ENCODE assay signal across 1 cellular context in the genomic region with DNA sequence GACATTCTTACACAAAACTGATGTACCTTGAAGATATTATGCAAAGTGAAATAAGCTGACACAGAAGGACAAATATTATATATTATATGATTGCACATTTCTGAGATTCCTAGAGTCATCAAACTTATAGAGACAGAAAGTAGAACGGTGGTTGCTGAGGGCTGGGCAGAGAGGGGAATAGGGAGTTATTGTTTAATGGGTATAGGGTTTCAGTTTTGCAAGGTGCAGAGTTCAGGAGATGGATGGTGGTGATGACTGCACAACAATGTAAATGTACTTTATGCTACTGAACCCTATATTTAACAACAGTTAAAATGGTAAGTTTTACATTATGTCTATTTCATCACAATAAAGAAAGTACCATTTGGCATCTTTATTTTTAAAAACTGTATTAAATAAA.
TF ChIP-seq lines count a peak whose summit lies in the region.

No MANE protein-coding gene starts in this region.

TF ChIP-seq in HepG2, 621 proteins besides CTCF, POLR2A, EP300 and RAD21 (continued from another document and continues in another):
- TF ChIP-seq, protein P1, sequence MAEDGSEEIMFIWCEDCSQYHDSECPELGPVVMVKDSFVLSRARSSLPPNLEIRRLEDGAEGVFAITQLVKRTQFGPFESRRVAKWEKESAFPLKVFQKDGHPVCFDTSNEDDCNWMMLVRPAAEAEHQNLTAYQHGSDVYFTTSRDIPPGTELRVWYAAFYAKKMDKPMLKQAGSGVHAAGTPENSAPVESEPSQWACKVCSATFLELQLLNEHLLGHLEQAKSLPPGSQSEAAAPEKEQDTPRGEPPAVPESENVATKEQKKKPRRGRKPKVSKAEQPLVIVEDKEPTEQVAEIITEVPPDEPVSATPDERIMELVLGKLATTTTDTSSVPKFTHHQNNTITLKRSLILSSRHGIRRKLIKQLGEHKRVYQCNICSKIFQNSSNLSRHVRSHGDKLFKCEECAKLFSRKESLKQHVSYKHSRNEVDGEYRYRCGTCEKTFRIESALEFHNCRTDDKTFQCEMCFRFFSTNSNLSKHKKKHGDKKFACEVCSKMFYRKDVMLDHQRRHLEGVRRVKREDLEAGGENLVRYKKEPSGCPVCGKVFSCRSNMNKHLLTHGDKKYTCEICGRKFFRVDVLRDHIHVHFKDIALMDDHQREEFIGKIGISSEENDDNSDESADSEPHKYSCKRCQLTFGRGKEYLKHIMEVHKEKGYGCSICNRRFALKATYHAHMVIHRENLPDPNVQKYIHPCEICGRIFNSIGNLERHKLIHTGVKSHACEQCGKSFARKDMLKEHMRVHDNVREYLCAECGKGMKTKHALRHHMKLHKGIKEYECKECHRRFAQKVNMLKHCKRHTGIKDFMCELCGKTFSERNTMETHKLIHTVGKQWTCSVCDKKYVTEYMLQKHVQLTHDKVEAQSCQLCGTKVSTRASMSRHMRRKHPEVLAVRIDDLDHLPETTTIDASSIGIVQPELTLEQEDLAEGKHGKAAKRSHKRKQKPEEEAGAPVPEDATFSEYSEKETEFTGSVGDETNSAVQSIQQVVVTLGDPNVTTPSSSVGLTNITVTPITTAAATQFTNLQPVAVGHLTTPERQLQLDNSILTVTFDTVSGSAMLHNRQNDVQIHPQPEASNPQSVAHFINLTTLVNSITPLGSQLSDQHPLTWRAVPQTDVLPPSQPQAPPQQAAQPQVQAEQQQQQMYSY (CRISPR knock-in tag; IDR thresholded peaks at IDR 0.05): no peak
- no peak for TF ChIP-seq KAT8 (CRISPR knock-in tag; IDR thresholded peaks at IDR 0.05)
- no peak for TF ChIP-seq MIER2 (CRISPR knock-in tag; IDR thresholded peaks at IDR 0.05)
- TF ChIP-seq ZNF839 (CRISPR knock-in tag; IDR thresholded peaks at IDR 0.05; ENCODE audit: borderline replicate concordance): no peak
- TF ChIP-seq, protein P2, sequence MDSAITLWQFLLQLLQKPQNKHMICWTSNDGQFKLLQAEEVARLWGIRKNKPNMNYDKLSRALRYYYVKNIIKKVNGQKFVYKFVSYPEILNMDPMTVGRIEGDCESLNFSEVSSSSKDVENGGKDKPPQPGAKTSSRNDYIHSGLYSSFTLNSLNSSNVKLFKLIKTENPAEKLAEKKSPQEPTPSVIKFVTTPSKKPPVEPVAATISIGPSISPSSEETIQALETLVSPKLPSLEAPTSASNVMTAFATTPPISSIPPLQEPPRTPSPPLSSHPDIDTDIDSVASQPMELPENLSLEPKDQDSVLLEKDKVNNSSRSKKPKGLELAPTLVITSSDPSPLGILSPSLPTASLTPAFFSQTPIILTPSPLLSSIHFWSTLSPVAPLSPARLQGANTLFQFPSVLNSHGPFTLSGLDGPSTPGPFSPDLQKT (CRISPR knock-in tag; IDR thresholded peaks at IDR 0.05; ENCODE audit: borderline replicate concordance): no peak
- TF ChIP-seq ZNF234 (CRISPR knock-in tag; conservative IDR thresholded peaks at IDR 0.05): no peak
- no peak for TF ChIP-seq SMYD3 (CRISPR knock-in tag; IDR thresholded peaks at IDR 0.05)
- TF ChIP-seq CCDC6 (CRISPR knock-in tag; IDR thresholded peaks at IDR 0.05): no peak
- TF ChIP-seq SMAD1 (CRISPR knock-in tag; IDR thresholded peaks at IDR 0.05; ENCODE audit: borderline replicate concordance, low read depth): no peak
- no peak for TF ChIP-seq SP2 (CRISPR knock-in tag; IDR thresholded peaks at IDR 0.05)
- peak; percentile 55; the same call in 1 of the 2 replicates for TF ChIP-seq HNF4A (CRISPR knock-in tag; IDR thresholded peaks at IDR 0.05)
- TF ChIP-seq, protein P3, sequence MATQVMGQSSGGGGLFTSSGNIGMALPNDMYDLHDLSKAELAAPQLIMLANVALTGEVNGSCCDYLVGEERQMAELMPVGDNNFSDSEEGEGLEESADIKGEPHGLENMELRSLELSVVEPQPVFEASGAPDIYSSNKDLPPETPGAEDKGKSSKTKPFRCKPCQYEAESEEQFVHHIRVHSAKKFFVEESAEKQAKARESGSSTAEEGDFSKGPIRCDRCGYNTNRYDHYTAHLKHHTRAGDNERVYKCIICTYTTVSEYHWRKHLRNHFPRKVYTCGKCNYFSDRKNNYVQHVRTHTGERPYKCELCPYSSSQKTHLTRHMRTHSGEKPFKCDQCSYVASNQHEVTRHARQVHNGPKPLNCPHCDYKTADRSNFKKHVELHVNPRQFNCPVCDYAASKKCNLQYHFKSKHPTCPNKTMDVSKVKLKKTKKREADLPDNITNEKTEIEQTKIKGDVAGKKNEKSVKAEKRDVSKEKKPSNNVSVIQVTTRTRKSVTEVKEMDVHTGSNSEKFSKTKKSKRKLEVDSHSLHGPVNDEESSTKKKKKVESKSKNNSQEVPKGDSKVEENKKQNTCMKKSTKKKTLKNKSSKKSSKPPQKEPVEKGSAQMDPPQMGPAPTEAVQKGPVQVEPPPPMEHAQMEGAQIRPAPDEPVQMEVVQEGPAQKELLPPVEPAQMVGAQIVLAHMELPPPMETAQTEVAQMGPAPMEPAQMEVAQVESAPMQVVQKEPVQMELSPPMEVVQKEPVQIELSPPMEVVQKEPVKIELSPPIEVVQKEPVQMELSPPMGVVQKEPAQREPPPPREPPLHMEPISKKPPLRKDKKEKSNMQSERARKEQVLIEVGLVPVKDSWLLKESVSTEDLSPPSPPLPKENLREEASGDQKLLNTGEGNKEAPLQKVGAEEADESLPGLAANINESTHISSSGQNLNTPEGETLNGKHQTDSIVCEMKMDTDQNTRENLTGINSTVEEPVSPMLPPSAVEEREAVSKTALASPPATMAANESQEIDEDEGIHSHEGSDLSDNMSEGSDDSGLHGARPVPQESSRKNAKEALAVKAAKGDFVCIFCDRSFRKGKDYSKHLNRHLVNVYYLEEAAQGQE (IDR thresholded peaks at IDR 0.05; ENCODE audit: borderline replicate concordance in 1 of 2, low read depth in 1 of 2, low read length in 2 of 2): no peak
- TF ChIP-seq HNF4G (IDR thresholded peaks at IDR 0.05; ENCODE audit: borderline replicate concordance, low read depth, low read length): no peak
- TF ChIP-seq HNF4G (CRISPR knock-in tag; IDR thresholded peaks at IDR 0.05; ENCODE audit: borderline replicate concordance, low read depth): no peak
- TF ChIP-seq, protein P4, sequence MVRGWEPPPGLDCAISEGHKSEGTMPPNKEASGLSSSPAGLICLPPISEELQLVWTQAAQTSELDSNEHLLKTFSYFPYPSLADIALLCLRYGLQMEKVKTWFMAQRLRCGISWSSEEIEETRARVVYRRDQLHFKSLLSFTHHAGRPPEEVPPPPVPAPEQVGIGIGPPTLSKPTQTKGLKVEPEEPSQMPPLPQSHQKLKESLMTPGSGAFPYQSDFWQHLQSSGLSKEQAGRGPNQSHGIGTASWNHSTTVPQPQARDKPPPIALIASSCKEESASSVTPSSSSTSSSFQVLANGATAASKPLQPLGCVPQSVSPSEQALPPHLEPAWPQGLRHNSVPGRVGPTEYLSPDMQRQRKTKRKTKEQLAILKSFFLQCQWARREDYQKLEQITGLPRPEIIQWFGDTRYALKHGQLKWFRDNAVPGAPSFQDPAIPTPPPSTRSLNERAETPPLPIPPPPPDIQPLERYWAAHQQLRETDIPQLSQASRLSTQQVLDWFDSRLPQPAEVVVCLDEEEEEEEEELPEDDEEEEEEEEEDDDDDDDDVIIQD (CRISPR knock-in tag; IDR thresholded peaks at IDR 0.05; ENCODE audit: low read depth): 0 out of 2 replicates have a peak, but pooled peaks have one; percentile 28
- TF ChIP-seq ZNF703 (CRISPR knock-in tag; IDR thresholded peaks at IDR 0.05; ENCODE audit: borderline replicate concordance): no peak
- peak; percentile 96 for TF ChIP-seq SIX1 (CRISPR knock-in tag; IDR thresholded peaks at IDR 0.05; ENCODE audit: borderline replicate concordance)
- no peak for TF ChIP-seq ZNF569 (CRISPR knock-in tag; IDR thresholded peaks at IDR 0.05; ENCODE audit: borderline replicate concordance)
- TF ChIP-seq ZNF841 (CRISPR knock-in tag; IDR thresholded peaks at IDR 0.05; ENCODE audit: borderline replicate concordance): no peak
- 0 out of 2 replicates have a peak, but pooled peaks have one; percentile 30 for TF ChIP-seq POGZ (CRISPR knock-in tag; IDR thresholded peaks at IDR 0.05)
- TF ChIP-seq MXD4 (CRISPR knock-in tag; IDR thresholded peaks at IDR 0.05): no peak
- TF ChIP-seq ZNF317 (CRISPR knock-in tag; IDR thresholded peaks at IDR 0.05): no peak
- no peak for TF ChIP-seq ZNF7 (CRISPR knock-in tag; IDR thresholded peaks at IDR 0.05)
- no peak for TF ChIP-seq U2AF2 (IDR thresholded peaks at IDR 0.05; ENCODE audit: low read depth, low read length)
- TF ChIP-seq, protein P5, sequence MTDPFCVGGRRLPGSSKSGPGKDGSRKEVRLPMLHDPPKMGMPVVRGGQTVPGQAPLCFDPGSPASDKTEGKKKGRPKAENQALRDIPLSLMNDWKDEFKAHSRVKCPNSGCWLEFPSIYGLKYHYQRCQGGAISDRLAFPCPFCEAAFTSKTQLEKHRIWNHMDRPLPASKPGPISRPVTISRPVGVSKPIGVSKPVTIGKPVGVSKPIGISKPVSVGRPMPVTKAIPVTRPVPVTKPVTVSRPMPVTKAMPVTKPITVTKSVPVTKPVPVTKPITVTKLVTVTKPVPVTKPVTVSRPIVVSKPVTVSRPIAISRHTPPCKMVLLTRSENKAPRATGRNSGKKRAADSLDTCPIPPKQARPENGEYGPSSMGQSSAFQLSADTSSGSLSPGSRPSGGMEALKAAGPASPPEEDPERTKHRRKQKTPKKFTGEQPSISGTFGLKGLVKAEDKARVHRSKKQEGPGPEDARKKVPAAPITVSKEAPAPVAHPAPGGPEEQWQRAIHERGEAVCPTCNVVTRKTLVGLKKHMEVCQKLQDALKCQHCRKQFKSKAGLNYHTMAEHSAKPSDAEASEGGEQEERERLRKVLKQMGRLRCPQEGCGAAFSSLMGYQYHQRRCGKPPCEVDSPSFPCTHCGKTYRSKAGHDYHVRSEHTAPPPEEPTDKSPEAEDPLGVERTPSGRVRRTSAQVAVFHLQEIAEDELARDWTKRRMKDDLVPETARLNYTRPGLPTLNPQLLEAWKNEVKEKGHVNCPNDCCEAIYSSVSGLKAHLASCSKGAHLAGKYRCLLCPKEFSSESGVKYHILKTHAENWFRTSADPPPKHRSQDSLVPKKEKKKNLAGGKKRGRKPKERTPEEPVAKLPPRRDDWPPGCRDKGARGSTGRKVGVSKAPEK (CRISPR knock-in tag; IDR thresholded peaks at IDR 0.05; ENCODE audit: borderline replicate concordance): no peak
- no peak for TF ChIP-seq JARID2 (CRISPR knock-in tag; IDR thresholded peaks at IDR 0.05; ENCODE audit: insufficient replicate concordance)
- TF ChIP-seq, protein P6, sequence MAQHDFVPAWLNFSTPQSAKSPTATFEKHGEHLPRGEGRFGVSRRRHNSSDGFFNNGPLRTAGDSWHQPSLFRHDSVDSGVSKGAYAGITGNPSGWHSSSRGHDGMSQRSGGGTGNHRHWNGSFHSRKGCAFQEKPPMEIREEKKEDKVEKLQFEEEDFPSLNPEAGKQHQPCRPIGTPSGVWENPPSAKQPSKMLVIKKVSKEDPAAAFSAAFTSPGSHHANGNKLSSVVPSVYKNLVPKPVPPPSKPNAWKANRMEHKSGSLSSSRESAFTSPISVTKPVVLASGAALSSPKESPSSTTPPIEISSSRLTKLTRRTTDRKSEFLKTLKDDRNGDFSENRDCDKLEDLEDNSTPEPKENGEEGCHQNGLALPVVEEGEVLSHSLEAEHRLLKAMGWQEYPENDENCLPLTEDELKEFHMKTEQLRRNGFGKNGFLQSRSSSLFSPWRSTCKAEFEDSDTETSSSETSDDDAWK (CRISPR knock-in tag; IDR thresholded peaks at IDR 0.05): no peak
- TF ChIP-seq MZF1 (CRISPR knock-in tag; IDR thresholded peaks at IDR 0.05; ENCODE audit: borderline replicate concordance): no peak
- TF ChIP-seq AGO1 (IDR thresholded peaks at IDR 0.05; ENCODE audit: low read depth, low read length, poor library complexity, severe bottlenecking): no peak
- no peak for TF ChIP-seq ZIK1 (CRISPR knock-in tag; IDR thresholded peaks at IDR 0.05; ENCODE audit: borderline replicate concordance, low read depth)
- no peak for TF ChIP-seq ZSCAN21 (CRISPR knock-in tag; IDR thresholded peaks at IDR 0.05; ENCODE audit: borderline replicate concordance)
- TF ChIP-seq CBX5 (CRISPR knock-in tag; IDR thresholded peaks at IDR 0.05; ENCODE audit: borderline replicate concordance): no peak
- TF ChIP-seq, protein P7, sequence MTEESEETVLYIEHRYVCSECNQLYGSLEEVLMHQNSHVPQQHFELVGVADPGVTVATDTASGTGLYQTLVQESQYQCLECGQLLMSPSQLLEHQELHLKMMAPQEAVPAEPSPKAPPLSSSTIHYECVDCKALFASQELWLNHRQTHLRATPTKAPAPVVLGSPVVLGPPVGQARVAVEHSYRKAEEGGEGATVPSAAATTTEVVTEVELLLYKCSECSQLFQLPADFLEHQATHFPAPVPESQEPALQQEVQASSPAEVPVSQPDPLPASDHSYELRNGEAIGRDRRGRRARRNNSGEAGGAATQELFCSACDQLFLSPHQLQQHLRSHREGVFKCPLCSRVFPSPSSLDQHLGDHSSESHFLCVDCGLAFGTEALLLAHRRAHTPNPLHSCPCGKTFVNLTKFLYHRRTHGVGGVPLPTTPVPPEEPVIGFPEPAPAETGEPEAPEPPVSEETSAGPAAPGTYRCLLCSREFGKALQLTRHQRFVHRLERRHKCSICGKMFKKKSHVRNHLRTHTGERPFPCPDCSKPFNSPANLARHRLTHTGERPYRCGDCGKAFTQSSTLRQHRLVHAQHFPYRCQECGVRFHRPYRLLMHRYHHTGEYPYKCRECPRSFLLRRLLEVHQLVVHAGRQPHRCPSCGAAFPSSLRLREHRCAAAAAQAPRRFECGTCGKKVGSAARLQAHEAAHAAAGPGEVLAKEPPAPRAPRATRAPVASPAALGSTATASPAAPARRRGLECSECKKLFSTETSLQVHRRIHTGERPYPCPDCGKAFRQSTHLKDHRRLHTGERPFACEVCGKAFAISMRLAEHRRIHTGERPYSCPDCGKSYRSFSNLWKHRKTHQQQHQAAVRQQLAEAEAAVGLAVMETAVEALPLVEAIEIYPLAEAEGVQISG (CRISPR knock-in tag; IDR thresholded peaks at IDR 0.05): no peak
- TF ChIP-seq RCOR2 (CRISPR knock-in tag; IDR thresholded peaks at IDR 0.05): no peak
- TF ChIP-seq, protein P8, sequence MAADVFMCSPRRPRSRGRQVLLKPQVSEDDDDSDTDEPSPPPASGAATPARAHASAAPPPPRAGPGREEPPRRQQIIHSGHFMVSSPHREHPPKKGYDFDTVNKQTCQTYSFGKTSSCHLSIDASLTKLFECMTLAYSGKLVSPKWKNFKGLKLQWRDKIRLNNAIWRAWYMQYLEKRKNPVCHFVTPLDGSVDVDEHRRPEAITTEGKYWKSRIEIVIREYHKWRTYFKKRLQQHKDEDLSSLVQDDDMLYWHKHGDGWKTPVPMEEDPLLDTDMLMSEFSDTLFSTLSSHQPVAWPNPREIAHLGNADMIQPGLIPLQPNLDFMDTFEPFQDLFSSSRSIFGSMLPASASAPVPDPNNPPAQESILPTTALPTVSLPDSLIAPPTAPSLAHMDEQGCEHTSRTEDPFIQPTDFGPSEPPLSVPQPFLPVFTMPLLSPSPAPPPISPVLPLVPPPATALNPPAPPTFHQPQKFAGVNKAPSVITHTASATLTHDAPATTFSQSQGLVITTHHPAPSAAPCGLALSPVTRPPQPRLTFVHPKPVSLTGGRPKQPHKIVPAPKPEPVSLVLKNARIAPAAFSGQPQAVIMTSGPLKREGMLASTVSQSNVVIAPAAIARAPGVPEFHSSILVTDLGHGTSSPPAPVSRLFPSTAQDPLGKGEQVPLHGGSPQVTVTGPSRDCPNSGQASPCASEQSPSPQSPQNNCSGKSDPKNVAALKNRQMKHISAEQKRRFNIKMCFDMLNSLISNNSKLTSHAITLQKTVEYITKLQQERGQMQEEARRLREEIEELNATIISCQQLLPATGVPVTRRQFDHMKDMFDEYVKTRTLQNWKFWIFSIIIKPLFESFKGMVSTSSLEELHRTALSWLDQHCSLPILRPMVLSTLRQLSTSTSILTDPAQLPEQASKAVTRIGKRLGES (CRISPR knock-in tag; IDR thresholded peaks at IDR 0.05; ENCODE audit: borderline replicate concordance): no peak
- TF ChIP-seq ZNF3 (CRISPR knock-in tag; IDR thresholded peaks at IDR 0.05): no peak
- no peak for TF ChIP-seq NFIB (CRISPR knock-in tag; IDR thresholded peaks at IDR 0.05; ENCODE audit: borderline replicate concordance)
- TF ChIP-seq NFE2L1 (CRISPR knock-in tag; IDR thresholded peaks at IDR 0.05; ENCODE audit: borderline replicate concordance): no peak
